8 cellular contexts compared by ENCODE assay signal in the genomic region with DNA sequence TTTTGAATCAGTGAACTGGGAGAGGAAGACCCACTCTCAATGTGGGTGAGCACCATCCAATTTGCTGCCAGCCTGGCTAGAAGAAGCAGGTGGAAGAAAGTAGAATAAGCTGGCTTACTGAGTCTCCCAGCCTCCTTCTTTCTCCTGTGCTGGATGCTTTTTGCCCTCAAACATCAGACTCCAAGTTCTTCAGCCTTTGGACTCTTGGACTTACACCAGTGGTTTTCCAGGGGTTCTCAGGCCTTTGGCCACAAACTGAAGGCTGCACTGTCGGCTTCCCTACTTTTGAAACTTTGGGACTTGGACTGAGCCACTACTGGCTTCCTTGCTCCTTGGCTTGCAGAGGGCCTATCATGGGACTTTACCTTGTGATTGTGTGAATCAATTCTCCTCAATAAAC.
"Had no signal": no experiment of that assay in that cellular context is flagged by ENCODE, and none has a peak within 500 bp of the region (broad histone marks: within the 10 kb centered on the region; RNA-seq: fewer than 3 reads in every experiment).

No MANE protein-coding gene starts in this region.

- H3K4me3 ChIP-seq: GM23248, HAP-1, K562 had no signal

- FAIRE-seq: HTR-8/SVneo, K562 had no signal

- ATAC-seq: HCT116, K562 had no signal

- DNase-seq: GM23248, GOT3, H7, IMR-90 had no signal

- H3K9me3 ChIP-seq: HAP-1 had no signal

- H3K27ac ChIP-seq: GM23248 had no signal

- H3K4me1 ChIP-seq: HAP-1 had no signal

- H3K9ac ChIP-seq: GM23248 had no signal

- H3K36me3 ChIP-seq: HAP-1 had no signal
